ENCODE assay signal across 9 cellular contexts in genomic region chr4:70788733-70789132, GRCh38.
"Had no signal": no experiment of that assay in that cellular context is flagged by ENCODE, and none has a peak within 500 bp of the region (broad histone marks: within the 10 kb centered on the region; RNA-seq: fewer than 3 reads in every experiment).

No MANE protein-coding gene starts in this region.

- H3K27ac Mint-ChIP-seq: H9, IgD-negative memory B cell had no signal

- H3K4me3 ChIP-seq: GM23248 had no signal

- H3K27ac ChIP-seq: GM23248, HL-60, KMS-11 had no signal

- DNase-seq: GM23248, GOT3, H9, HCEC 1CT, KBM-7 had no signal

- H3K27me3 Mint-ChIP-seq: IgD-negative memory B cell had no signal

- H3K4me1 Mint-ChIP-seq: H9 had no signal

- H3K4me3 Mint-ChIP-seq: H9, IgD-negative memory B cell had no signal

- FAIRE-seq: HepG2 had no signal

- ATAC-seq: HepG2 had no signal

- H3K9me3 Mint-ChIP-seq: H9, IgD-negative memory B cell had no signal
